Comparison of ENCODE assay signal across 20 cellular contexts in the genomic region with DNA sequence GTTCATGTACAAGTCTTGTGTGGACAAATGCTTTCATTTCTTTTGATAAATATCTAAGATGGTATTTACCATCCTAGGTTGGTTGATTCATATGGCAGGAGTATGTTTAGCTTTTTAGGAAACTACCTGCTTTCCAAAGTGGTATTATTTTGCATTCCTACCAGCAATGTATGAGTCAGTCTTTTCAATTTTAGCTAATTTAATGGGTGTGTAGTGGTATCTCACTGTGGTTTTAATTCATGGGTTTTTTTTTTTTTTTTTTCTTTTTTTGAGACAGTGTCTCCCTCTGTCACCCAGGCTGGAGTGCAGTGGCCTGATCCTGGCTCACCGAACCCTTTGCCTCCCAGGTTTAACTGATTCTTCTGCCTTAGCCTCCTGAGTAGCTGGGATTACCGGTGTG. TPM values are rescaled to one million over a fixed set of nuclear protein-coding genes. Genes with fewer than 3 reads are reported as not detected.
DNase-seq lines count a peak whose midpoint lies in the region; ATAC-seq and TF ChIP-seq lines count a peak whose summit lies in the region.
"Had no signal": no experiment of that assay in that cellular context is flagged by ENCODE, and none has a peak within 500 bp of the region (broad histone marks: within the 10 kb centered on the region; RNA-seq: fewer than 3 reads in every experiment).

No MANE protein-coding gene starts in this region.

- intact Hi-C loops in activated CD4-positive, alpha-beta T cell treated with anti-CD3 and anti-CD28 coated beads for 36 hours (cut with DNase I, micrococcal nuclease) = loop anchor here in 1 of 2 experiments (2.0 kb wide), 1 partner anchor 52 kb away; no protein-coding TSS in a partner anchor
- intact Hi-C loops in heart left ventricle (cut with DNase I) = loop anchor here in 1 of 10 donors (10.0 kb wide), 1 partner anchor 92 kb away; a partner anchor contains a TSS

- H3K9me3 Mint-ChIP-seq in activated CD4-positive, alpha-beta T cell treated with anti-CD3 and anti-CD28 coated beads for 36 hours (ENCODE audit: low read depth) = peaks cover 9% of the 10 kb centered on the region
- H3K9me3 Mint-ChIP-seq in effector memory CD8-positive, alpha-beta T cell = no peaks in the 10 kb centered on the region
- peaks cover 6% of the 10 kb centered on the region for H3K9me3 Mint-ChIP-seq in HFFc6

- peaks cover 0 to 4% (median 0%) of the 10 kb centered on the region in 9 donors for H3K36me3 ChIP-seq in heart left ventricle
- H3K36me3 ChIP-seq: sigmoid colon, upper lobe of right lung had no signal

- CTCF ChIA-PET in activated CD4-positive, alpha-beta T cell treated with anti-CD3 and anti-CD28 coated beads for 36 hours (lab: Charles Lee) = interaction anchor here (0.7 to 2.4 kb wide), 3 partner anchors 10 to 235 kb away, joined by 3 to 8 read pairs (median 6); no protein-coding TSS in a partner anchor

- 96 to 99% (median 96%) methylated on average over 2 of the region's 2 CpGs for WGBS in heart left ventricle, 4 donors

- TF ChIP-seq POLR2A in heart left ventricle (IDR thresholded peaks at IDR 0.05) = no peak

- no peak overlapping the region for H3K27ac ChIP-seq in heart left ventricle
- H3K27ac ChIP-seq: 22Rv1, sigmoid colon, upper lobe of right lung had no signal

- peaks cover 0 to 40% (median 14%) of the 10 kb centered on the region in 12 donors for H3K9me3 ChIP-seq in heart left ventricle
- H3K9me3 ChIP-seq: Caco-2 had no signal

- H3K27me3 ChIP-seq in heart left ventricle = no peaks in the 10 kb centered on the region
- H3K27me3 ChIP-seq: sigmoid colon, upper lobe of right lung had no signal

- peak; percentile 23 for DNase-seq in activated CD4-positive, alpha-beta T cell treated with anti-CD3 and anti-CD28 coated beads for 36 hours
- no peak for DNase-seq in activated CD4-positive, alpha-beta T cell treated with anti-CD3 and anti-CD28 coated beads, Interleukin-2, amount 50 U/mL, for 4 hours
- DNase-seq in stimulated activated CD4-positive, alpha-beta T cell treated with anti-CD3 and anti-CD28 coated beads, Interleukin-2, amount 100 ng/mL, for 24 hours = peak; percentile 14 to 18
- no peak for DNase-seq in stimulated activated CD4-positive, alpha-beta T cell treated with anti-CD3 and anti-CD28 coated beads, Interleukin-4, amount 100 ng/mL, for 1 hour
- DNase-seq in effector memory CD8-positive, alpha-beta T cell = no peak
- DNase-seq in heart left ventricle (no peak), HFFc6 (no peak)
- DNase-seq: AML-193, Caco-2, KG1, left colon, NCI-H187, NCI-H774, nephron progenitor cell, posterior cingulate gyrus, Right ventricle myocardium superior, sigmoid colon, upper lobe of right lung had no signal

- peaks cover 56% of the 10 kb centered on the region for H3K4me1 Mint-ChIP-seq in activated CD4-positive, alpha-beta T cell treated with anti-CD3 and anti-CD28 coated beads for 36 hours
- H3K4me1 Mint-ChIP-seq in effector memory CD8-positive, alpha-beta T cell (ENCODE audit: low read depth in 2 of 2) = peaks cover 50 to 69% of the 10 kb centered on the region in 2 donors
- peaks cover 55% of the 10 kb centered on the region for H3K4me1 Mint-ChIP-seq in HFFc6 (ENCODE audit: low read depth)

- POLR2A ChIA-PET in activated CD4-positive, alpha-beta T cell treated with anti-CD3 and anti-CD28 coated beads for 36 hours (lab: Charles Lee) = no interaction called here

- H3K4me3 Mint-ChIP-seq in activated CD4-positive, alpha-beta T cell treated with anti-CD3 and anti-CD28 coated beads for 36 hours = peak overlapping the region; percentile 9
- H3K4me3 Mint-ChIP-seq in effector memory CD8-positive, alpha-beta T cell = peak overlapping the region; percentile 40 to 89
- no peak overlapping the region for H3K4me3 Mint-ChIP-seq in HFFc6
- H3K4me3 Mint-ChIP-seq: nephron progenitor cell had no signal

- peaks cover 58% of the 10 kb centered on the region for H3K36me3 Mint-ChIP-seq in activated CD4-positive, alpha-beta T cell treated with anti-CD3 and anti-CD28 coated beads for 36 hours (ENCODE audit: low read depth)
- no peaks in the 10 kb centered on the region for H3K36me3 Mint-ChIP-seq in effector memory CD8-positive, alpha-beta T cell (ENCODE audit: insufficient read depth)
- peaks cover 42% of the 10 kb centered on the region for H3K36me3 Mint-ChIP-seq in HFFc6 (ENCODE audit: low read depth)

- H3K27me3 Mint-ChIP-seq in activated CD4-positive, alpha-beta T cell treated with anti-CD3 and anti-CD28 coated beads for 36 hours = no peaks in the 10 kb centered on the region
- H3K27me3 Mint-ChIP-seq in effector memory CD8-positive, alpha-beta T cell = no peaks in the 10 kb centered on the region
- no peaks in the 10 kb centered on the region for H3K27me3 Mint-ChIP-seq in HFFc6 (ENCODE audit: insufficient read depth)

- peak; percentile 33 for ATAC-seq in activated CD4-positive, alpha-beta T cell treated with anti-CD3 and anti-CD28 coated beads for 36 hours
- ATAC-seq in effector memory CD8-positive, alpha-beta T cell (replicated peaks) = no peak
- ATAC-seq in heart left ventricle (no peak), HG02981 (IDR thresholded peaks at IDR 0.05; ENCODE audit: unreplicated experiment) (no peak)
- ATAC-seq: left colon, upper lobe of right lung had no signal

- peak overlapping the region; percentile 56 for H3K27ac Mint-ChIP-seq in activated CD4-positive, alpha-beta T cell treated with anti-CD3 and anti-CD28 coated beads for 36 hours
- H3K27ac Mint-ChIP-seq in effector memory CD8-positive, alpha-beta T cell = peak overlapping the region; percentile 4 to 59
- H3K27ac Mint-ChIP-seq in HFFc6 = no peak overlapping the region; the same call in 1 of the 2 replicates
- H3K27ac Mint-ChIP-seq: nephron progenitor cell had no signal

- peaks cover 3 to 30% (median 16%) of the 10 kb centered on the region in 12 donors for H3K4me1 ChIP-seq in heart left ventricle

- no peak overlapping the region for H3K4me3 ChIP-seq in heart left ventricle
- H3K4me3 ChIP-seq: sigmoid colon, upper lobe of right lung had no signal

- TF ChIP-seq CTCF in heart left ventricle (IDR thresholded peaks at IDR 0.05) = no peak
- TF ChIP-seq CTCF in HFFc6 (IDR thresholded peaks at IDR 0.05) = no peak

RNA-seq across cellular contexts. Expression of a gene that starts 4.2 kb away (rescaled TPM):
- 10 to 100 TPM; 31.8 to 34.5 TPM for total RNA-seq in activated CD4-positive, alpha-beta T cell treated with anti-CD3 and anti-CD28 coated beads for 36 hours
- total RNA-seq in heart left ventricle = 10 to 100 TPM; 13.2 to 31.8 (median 20.1) TPM
- 10 to 100 TPM in 1 of 2 donors, 1 to 10 TPM in 1; 8.4 to 15.8 TPM for polyA plus RNA-seq in heart left ventricle
- 10 to 100 TPM; 20.1 to 28.3 (median 26.7) TPM for total RNA-seq in HFFc6 (2021; fragmentation: NEBNext Ultra II Directional; extraction: Animal tissue kit (Norgen Biotek cat#: 25700))

RNA-seq across cellular contexts. Expression of a gene that starts 41.8 kb away (rescaled TPM):
- total RNA-seq in activated CD4-positive, alpha-beta T cell treated with anti-CD3 and anti-CD28 coated beads for 36 hours = under 1 TPM; 0.11 to 0.44 TPM
- total RNA-seq in heart left ventricle = 1 to 10 TPM; 3.9 to 7.7 (median 5.8) TPM
- 1 to 10 TPM; 2.5 to 3.5 TPM for polyA plus RNA-seq in heart left ventricle
- total RNA-seq in HFFc6 (2021; fragmentation: NEBNext Ultra II Directional; extraction: Animal tissue kit (Norgen Biotek cat#: 25700)) = 1 to 10 TPM in 2 of 6 experiments, under 1 TPM in 4; 0.52 to 1.2 (median 0.97) TPM

RNA-seq across cellular contexts. Expression of a gene that starts 41.8 kb away (rescaled TPM):
- total RNA-seq in activated CD4-positive, alpha-beta T cell treated with anti-CD3 and anti-CD28 coated beads for 36 hours = 10 to 100 TPM; 45.6 to 63.9 TPM
- 10 to 100 TPM; 14.4 to 22.3 (median 19.4) TPM for total RNA-seq in heart left ventricle
- 10 to 100 TPM; 10.1 to 35.9 TPM for polyA plus RNA-seq in heart left ventricle
- total RNA-seq in HFFc6 (2021; fragmentation: NEBNext Ultra II Directional; extraction: Animal tissue kit (Norgen Biotek cat#: 25700)) = 10 to 100 TPM; 33.2 to 44.2 (median 39.8) TPM

Comparison
In these comparisons a context has a peak if more than half of its experiments do, and no peak if none do; other contexts are left out.
1. DNase-seq: peak in activated CD4-positive, alpha-beta T cell treated with anti-CD3 and anti-CD28 coated beads for 36 hours (single experiment) and stimulated activated CD4-positive, alpha-beta T cell treated with anti-CD3 and anti-CD28 coated beads, Interleukin-2, amount 100 ng/mL, for 24 hours (2 of 2); none in activated CD4-positive, alpha-beta T cell treated with anti-CD3 and anti-CD28 coated beads, Interleukin-2, amount 50 U/mL, for 4 hours (0 of 2), stimulated activated CD4-positive, alpha-beta T cell treated with anti-CD3 and anti-CD28 coated beads, Interleukin-4, amount 100 ng/mL, for 1 hour (single experiment), effector memory CD8-positive, alpha-beta T cell (0 of 3), heart left ventricle (0 of 5) and HFFc6 (single experiment).